Comparison of ENCODE assay signal across 18 cellular contexts in genomic region chr20:62412194-62413024, GRCh38. TPM values are rescaled to one million over a fixed set of nuclear protein-coding genes. Genes with fewer than 3 reads are reported as not detected.
"Had no signal": no experiment of that assay in that cellular context is flagged by ENCODE, and none has a peak within 500 bp of the region (broad histone marks: within the 10 kb centered on the region; RNA-seq: fewer than 3 reads in every experiment).

No MANE protein-coding gene starts in this region.

- H3K27ac ChIP-seq: adrenal gland, esophagus muscularis mucosa, left lung, pancreas, thyroid gland, uterus, WERI-Rb-1 had no signal

- H3K9me3 Mint-ChIP-seq: activated CD8-positive, alpha-beta T cell treated with anti-CD3 and anti-CD28 coated beads for 36 hours; activated naive CD4-positive, alpha-beta T cell treated with anti-CD3 and anti-CD28 coated beads, Interleukin-2, amount 50 U/mL, for 24 hours; activated T-cell treated with anti-CD3 and anti-CD28 coated beads, Interleukin-2, amount 50 U/mL, for 4 hours; memory B cell; stimulated activated naive B cell treated with anti-CD40 and anti-IgM and Interleukin-4, amounts not matched to agents 10 μg/mL and 1 μg/mL and 100 μg/mL, for 72 hours had no signal

- H3K27ac Mint-ChIP-seq: activated CD4-positive, alpha-beta T cell treated with anti-CD3 and anti-CD28 coated beads for 36 hours; activated CD8-positive, alpha-beta T cell treated with anti-CD3 and anti-CD28 coated beads for 36 hours; activated naive CD4-positive, alpha-beta T cell treated with anti-CD3 and anti-CD28 coated beads, Interleukin-2, amount 50 U/mL, for 24 hours; memory B cell; stimulated activated naive B cell treated with anti-CD40 and anti-IgM and Interleukin-4, amounts not matched to agents 10 μg/mL and 1 μg/mL and 100 μg/mL, for 72 hours; T-helper 17 cell had no signal

- ATAC-seq: activated CD4-positive, alpha-beta T cell treated with anti-CD3 and anti-CD28 coated beads for 36 hours; activated CD8-positive, alpha-beta T cell treated with anti-CD3 and anti-CD28 coated beads for 36 hours; activated T-cell treated with anti-CD3 and anti-CD28 coated beads, Interleukin-2, amount 50 U/mL, for 4 hours; left lung; pancreas; stimulated activated naive B cell treated with anti-CD40 and anti-IgM and Interleukin-4, amounts not matched to agents 10 μg/mL and 1 μg/mL and 100 μg/mL, for 72 hours; T-helper 17 cell had no signal

- H3K36me3 Mint-ChIP-seq: activated naive CD4-positive, alpha-beta T cell treated with anti-CD3 and anti-CD28 coated beads, Interleukin-2, amount 50 U/mL, for 24 hours; memory B cell; stimulated activated naive B cell treated with anti-CD40 and anti-IgM and Interleukin-4, amounts not matched to agents 10 μg/mL and 1 μg/mL and 100 μg/mL, for 72 hours had no signal

- H3K27me3 ChIP-seq: adrenal gland, pancreas, thyroid gland, uterus had no signal

- H3K4me3 Mint-ChIP-seq: activated CD4-positive, alpha-beta T cell treated with anti-CD3 and anti-CD28 coated beads for 36 hours; activated CD8-positive, alpha-beta T cell treated with anti-CD3 and anti-CD28 coated beads for 36 hours; activated naive CD4-positive, alpha-beta T cell treated with anti-CD3 and anti-CD28 coated beads, Interleukin-2, amount 50 U/mL, for 24 hours; activated T-cell treated with anti-CD3 and anti-CD28 coated beads, Interleukin-2, amount 50 U/mL, for 4 hours; memory B cell; stimulated activated naive B cell treated with anti-CD40 and anti-IgM and Interleukin-4, amounts not matched to agents 10 μg/mL and 1 μg/mL and 100 μg/mL, for 72 hours; T-helper 17 cell had no signal

- DNase-seq: activated CD4-positive, alpha-beta T cell treated with anti-CD3 and anti-CD28 coated beads for 36 hours; activated CD8-positive, alpha-beta T cell treated with anti-CD3 and anti-CD28 coated beads for 36 hours; activated effector memory CD4-positive, alpha-beta T cell treated with Interleukin-2 at 50 U/mL for 16 hours; activated T-cell treated with anti-CD3 and anti-CD28 coated beads, Interleukin-2, amount 50 U/mL, for 4 hours; adrenal gland; islet precursor cell; left lung; pancreas; retina; stimulated activated CD4-positive, alpha-beta T cell treated with anti-CD3 and anti-CD28 coated beads, Interleukin-2, amount 100 ng/mL, for 48 hours; stimulated activated naive B cell treated with anti-CD40 and anti-IgM and Interleukin-4, amounts not matched to agents 10 μg/mL and 1 μg/mL and 100 μg/mL, for 72 hours; T-helper 17 cell; thyroid gland; uterus; WERI-Rb-1 had no signal

- H3K27me3 Mint-ChIP-seq: activated CD8-positive, alpha-beta T cell treated with anti-CD3 and anti-CD28 coated beads for 36 hours; activated naive CD4-positive, alpha-beta T cell treated with anti-CD3 and anti-CD28 coated beads, Interleukin-2, amount 50 U/mL, for 24 hours; T-helper 17 cell had no signal

- H3K36me3 ChIP-seq: adrenal gland, esophagus muscularis mucosa, left lung, pancreas, thyroid gland, uterus, WERI-Rb-1 had no signal

- H3K4me3 ChIP-seq: adrenal gland, esophagus muscularis mucosa, left lung, pancreas, thyroid gland, uterus had no signal

- H3K9me3 ChIP-seq: adrenal gland, esophagus muscularis mucosa, left lung, pancreas, thyroid gland, uterus had no signal

RNA-seq across cellular contexts. Expression of gene RBBP8NL, which starts 14.9 kb away (rescaled TPM):
- total RNA-seq: activated CD4-positive, alpha-beta T cell treated with anti-CD3 and anti-CD28 coated beads for 36 hours; activated CD8-positive, alpha-beta T cell treated with anti-CD3 and anti-CD28 coated beads for 36 hours; activated T-cell treated with anti-CD3 and anti-CD28 coated beads, Interleukin-2, amount 50 U/mL, for 4 hours; adrenal gland; esophagus muscularis mucosa; T-helper 17 cell had no signal
